37 cellular contexts compared by ENCODE assay signal in genomic region chr17:1522626-1523025, GRCh38.
"Had no signal": no experiment of that assay in that cellular context is flagged by ENCODE, and none has a peak within 500 bp of the region (broad histone marks: within the 10 kb centered on the region; RNA-seq: fewer than 3 reads in every experiment).

No MANE protein-coding gene starts in this region.

- H3K4me3 ChIP-seq: adrenal gland, cardiac muscle cell had no signal

- H3K27ac ChIP-seq: adrenal gland, cardiac muscle cell, VCaP had no signal

- ATAC-seq: activated CD8-positive, alpha-beta T cell treated with anti-CD3 and anti-CD28 coated beads for 36 hours; activated naive CD4-positive, alpha-beta T cell treated with anti-CD3 and anti-CD28 coated beads, Interleukin-2, amount 50 U/mL, for 72 hours; activated T-cell treated with anti-CD3 and anti-CD28 coated beads, Interleukin-2, amount 50 U/mL, for 72 hours; activated T-helper 17 cell treated with anti-CD3 and anti-CD28 coated beads, Interleukin-2, amount 50 U/mL, for 72 hours had no signal

- H3K27me3 Mint-ChIP-seq: activated B cell treated with CpG ODN at 0.5 μM for 24 hours; activated CD4-positive, alpha-beta memory T cell treated with anti-CD3 and anti-CD28 coated beads for 36 hours; activated CD4-positive, alpha-beta T cell treated with anti-CD3 and anti-CD28 coated beads, Interleukin-2, amount 10 ng/mL, durations not matched to agents 24 days and 14 days; activated CD8-positive, alpha-beta T cell treated with anti-CD3 and anti-CD28 coated beads for 36 hours; activated naive CD8-positive, alpha-beta T cell treated with anti-CD3 and anti-CD28 coated beads for 36 hours; activated T-helper 17 cell treated with anti-CD3 and anti-CD28 coated beads, Interleukin-2, amount 50 U/mL, for 72 hours; brain; central memory CD8-positive, alpha-beta T cell had no signal

- H3K9me3 ChIP-seq: adrenal gland had no signal

- H3K4me1 Mint-ChIP-seq: activated T-helper 17 cell treated with anti-CD3 and anti-CD28 coated beads, Interleukin-2, amount 50 U/mL, for 72 hours; central memory CD8-positive, alpha-beta T cell had no signal

- H3K9me3 Mint-ChIP-seq: activated B cell treated with CpG ODN at 0.5 μM for 24 hours; activated CD4-positive, alpha-beta memory T cell treated with anti-CD3 and anti-CD28 coated beads for 36 hours; activated CD4-positive, alpha-beta T cell treated with anti-CD3 and anti-CD28 coated beads, Interleukin-2, amount 10 ng/mL, durations not matched to agents 24 days and 14 days; activated CD8-positive, alpha-beta T cell treated with anti-CD3 and anti-CD28 coated beads for 36 hours; activated naive CD4-positive, alpha-beta T cell treated with anti-CD3 and anti-CD28 coated beads for 36 hours; activated naive CD4-positive, alpha-beta T cell treated with anti-CD3 and anti-CD28 coated beads, Interleukin-2, amount 50 U/mL, for 72 hours; activated naive CD8-positive, alpha-beta T cell treated with anti-CD3 and anti-CD28 coated beads for 36 hours; activated T-cell treated with anti-CD3 and anti-CD28 coated beads, Interleukin-2, amount 50 U/mL, for 72 hours; activated T-helper 1 cell treated with anti-CD3 and anti-CD28 coated beads, Interleukin-12 subunit alpha, Interleukin-12 subunit beta, Interleukin-2, Interleukin-4 antibody, amounts not matched to agents 30 ng/mL and 10 ng/mL and 1 ng/mL, durations not matched to agents 14 hours and 24 hours and 36 hours; activated T-helper 17 cell treated with anti-CD3 and anti-CD28 coated beads, Interleukin-2, amount 50 U/mL, for 72 hours; brain; central memory CD8-positive, alpha-beta T cell; T-helper 1 cell treated with Interleukin-12 subunit alpha and Interleukin-12 subunit beta and Interleukin-4 antibody, amounts not matched to agents 30 μg/mL and 1 μg/mL, for 36 hours; T-helper 2 cell treated with Interferon-gamma antibody and Interleukin-4, amounts not matched to agents 5 μg/mL and 100 μg/mL, for 36 hours had no signal

- H3K27me3 ChIP-seq: adrenal gland, cardiac muscle cell had no signal

- DNase-seq: activated B cell treated with CpG ODN at 0.5 μM for 24 hours; activated CD4-positive, alpha-beta memory T cell treated with anti-CD3 and anti-CD28 coated beads for 36 hours; activated CD4-positive, alpha-beta T cell treated with anti-CD3 and anti-CD28 coated beads for 4 hours; activated CD4-positive, alpha-beta T cell treated with anti-CD3 and anti-CD28 coated beads, Interleukin-2, amount 10 ng/mL, durations not matched to agents 24 days and 14 days; activated CD4-positive, alpha-beta T cell treated with anti-CD3 and anti-CD28 coated beads, Interleukin-2, amount 50 U/mL, for 1 hour; activated CD4-positive, alpha-beta T cell treated with anti-CD3 and anti-CD28 coated beads, Interleukin-2, amount 50 U/mL, for 4 hours; activated CD4-positive, CD25-positive, alpha-beta regulatory T cell treated with anti-CD3 and anti-CD28 coated beads, Interleukin-2, amount 50 U/mL, for 72 hours; activated CD8-positive, alpha-beta memory T cell treated with anti-CD3 and anti-CD28 coated beads, Interleukin-2, amount 50 U/mL, for 4 hours; activated CD8-positive, alpha-beta T cell treated with anti-CD3 and anti-CD28 coated beads for 36 hours; activated effector memory CD4-positive, alpha-beta T cell treated with anti-CD3 and anti-CD28 coated beads, Interleukin-2, amount 50 U/mL, for 16 hours; activated gamma-delta T cell treated with Interleukin-2 at 50 U/mL for 16 hours; activated naive CD4-positive, alpha-beta T cell; activated naive CD4-positive, alpha-beta T cell treated with anti-CD3 and anti-CD28 coated beads for 36 hours; activated naive CD4-positive, alpha-beta T cell treated with anti-CD3 and anti-CD28 coated beads, Interleukin-2, amount 50 U/mL, for 16 hours; activated naive CD8-positive, alpha-beta T cell treated with anti-CD3 and anti-CD28 coated beads for 36 hours; activated T-cell treated with anti-CD3 and anti-CD28 coated beads for 4 hours; activated T-cell treated with anti-CD3 and anti-CD28 coated beads, Interleukin-2, amount 50 U/mL, for 1 hour; activated T-cell treated with anti-CD3 and anti-CD28 coated beads, Interleukin-2, amount 50 U/mL, for 72 hours; adrenal gland; amniotic stem cell; aorta; caudate nucleus; cerebellar nuclear complex; T-helper 1 cell; T-helper 2 cell; T-helper 9 cell had no signal

- FAIRE-seq: bronchial epithelial cell, TTC549 had no signal

- H3K36me3 Mint-ChIP-seq: activated naive CD4-positive, alpha-beta T cell treated with anti-CD3 and anti-CD28 coated beads, Interleukin-2, amount 50 U/mL, for 72 hours had no signal

- H3K27ac Mint-ChIP-seq: activated B cell treated with CpG ODN at 0.5 μM for 24 hours; activated CD4-positive, alpha-beta memory T cell treated with anti-CD3 and anti-CD28 coated beads for 36 hours; activated CD4-positive, alpha-beta T cell treated with anti-CD3 and anti-CD28 coated beads, Interleukin-2, amount 10 ng/mL, durations not matched to agents 24 days and 14 days; activated CD8-positive, alpha-beta T cell treated with anti-CD3 and anti-CD28 coated beads for 36 hours; activated naive CD4-positive, alpha-beta T cell treated with anti-CD3 and anti-CD28 coated beads for 36 hours; activated naive CD8-positive, alpha-beta T cell treated with anti-CD3 and anti-CD28 coated beads for 36 hours; activated T-cell treated with anti-CD3 and anti-CD28 coated beads, Interleukin-2, amount 50 U/mL, for 72 hours; activated T-helper 1 cell treated with anti-CD3 and anti-CD28 coated beads, Interleukin-12 subunit alpha, Interleukin-12 subunit beta, Interleukin-2, Interleukin-4 antibody, amounts not matched to agents 30 ng/mL and 10 ng/mL and 1 ng/mL, durations not matched to agents 14 hours and 24 hours and 36 hours; activated T-helper 17 cell treated with anti-CD3 and anti-CD28 coated beads, Interleukin-2, amount 50 U/mL, for 72 hours; T-helper 1 cell treated with Interleukin-12 subunit alpha and Interleukin-12 subunit beta and Interleukin-4 antibody, amounts not matched to agents 30 μg/mL and 1 μg/mL, for 36 hours; T-helper 2 cell treated with Interferon-gamma antibody and Interleukin-4, amounts not matched to agents 5 μg/mL and 100 μg/mL, for 36 hours had no signal

- H3K4me3 Mint-ChIP-seq: activated B cell treated with CpG ODN at 0.5 μM for 24 hours; activated CD4-positive, alpha-beta memory T cell treated with anti-CD3 and anti-CD28 coated beads for 36 hours; activated CD4-positive, alpha-beta T cell treated with anti-CD3 and anti-CD28 coated beads, Interleukin-2, amount 10 ng/mL, durations not matched to agents 24 days and 14 days; activated CD8-positive, alpha-beta T cell treated with anti-CD3 and anti-CD28 coated beads for 36 hours; activated naive CD4-positive, alpha-beta T cell treated with anti-CD3 and anti-CD28 coated beads for 36 hours; activated naive CD8-positive, alpha-beta T cell treated with anti-CD3 and anti-CD28 coated beads for 36 hours; activated T-cell treated with anti-CD3 and anti-CD28 coated beads, Interleukin-2, amount 50 U/mL, for 72 hours; activated T-helper 1 cell treated with anti-CD3 and anti-CD28 coated beads, Interleukin-12 subunit alpha, Interleukin-12 subunit beta, Interleukin-2, Interleukin-4 antibody, amounts not matched to agents 30 ng/mL and 10 ng/mL and 1 ng/mL, durations not matched to agents 14 hours and 24 hours and 36 hours; activated T-helper 17 cell treated with anti-CD3 and anti-CD28 coated beads, Interleukin-2, amount 50 U/mL, for 72 hours; brain; central memory CD8-positive, alpha-beta T cell; T-helper 1 cell treated with Interleukin-12 subunit alpha and Interleukin-12 subunit beta and Interleukin-4 antibody, amounts not matched to agents 30 μg/mL and 1 μg/mL, for 36 hours; T-helper 2 cell treated with Interferon-gamma antibody and Interleukin-4, amounts not matched to agents 5 μg/mL and 100 μg/mL, for 36 hours had no signal
